8 cellular contexts compared by ENCODE assay signal in the genomic region with DNA sequence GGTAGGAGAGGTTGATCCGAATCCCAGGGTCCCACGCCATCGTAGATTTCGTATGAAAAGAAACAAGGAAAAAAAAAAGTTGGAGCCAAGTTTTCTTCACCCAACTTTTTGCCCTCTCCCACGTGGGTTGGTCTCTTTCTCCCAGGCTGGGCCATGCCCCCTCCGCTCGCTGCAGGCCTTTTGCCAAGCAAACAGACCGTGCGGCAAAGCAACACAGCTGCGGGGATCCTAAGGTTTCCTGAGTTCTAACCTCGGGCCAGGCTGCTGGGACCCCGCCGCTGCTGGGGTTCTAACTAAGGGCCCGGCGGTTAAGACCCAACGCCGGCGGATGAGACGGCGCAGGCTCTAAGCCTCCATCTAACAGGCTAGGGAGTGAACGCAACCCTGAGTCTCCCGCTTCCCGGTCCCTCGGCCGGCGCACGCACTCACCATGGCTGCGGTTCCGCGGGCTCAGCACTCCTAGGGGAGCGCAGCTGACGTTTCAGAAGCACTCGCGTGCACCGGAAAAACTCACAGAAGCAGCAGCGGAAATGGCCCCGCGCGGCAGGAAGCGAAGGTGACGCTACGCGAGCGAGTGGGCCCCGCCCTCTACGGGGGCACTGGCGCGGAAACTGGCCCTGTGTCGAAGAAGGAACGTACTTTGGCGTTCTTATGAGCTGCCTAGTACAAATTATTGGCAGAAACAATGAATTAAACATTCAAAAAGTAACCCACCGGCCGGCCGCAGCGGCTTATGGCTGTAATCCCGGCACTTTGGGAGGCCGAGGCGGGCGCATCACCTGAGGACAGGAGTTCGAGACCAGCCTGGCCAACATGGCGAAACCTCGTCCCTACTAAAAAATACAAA. TPM values are rescaled to one million over a fixed set of nuclear protein-coding genes. Genes with fewer than 3 reads are reported as not detected.
A peak's percentile ranks its signal among the peaks of the same experiment; 100 is the strongest.
DNase-seq lines count a peak whose midpoint lies in the region; ATAC-seq, FAIRE-seq and TF ChIP-seq lines count a peak whose summit lies in the region.

A gene (minus strand): TSS at position 503 of the 847 bp plus-strand sequence. CDS start 71 bp downstream, at position 432.

- no peaks in the 10 kb centered on the region for H3K27me3 Mint-ChIP-seq in T-helper 2 cell treated with Interferon-gamma antibody and Interleukin-4, amounts not matched to agents 5 μg/mL and 100 μg/mL, for 36 hours (ENCODE audit: low read depth)

- peak within 1 kb of the TSS; percentile 94 to 95 for H3K27ac ChIP-seq in right atrium auricular region

- H3K4me3 ChIP-seq in right atrium auricular region, result peak within 1 kb of the TSS; percentile 75 to 76

- H3K27me3 ChIP-seq in right atrium auricular region, result no peaks in the 10 kb centered on the region

- H3K4me1 ChIP-seq in right atrium auricular region, result peaks cover 0 to 23% of the 10 kb centered on the region in 2 donors

- peak; percentile 97 for FAIRE-seq in urothelium cell line (lab: Jason Lieb, UNC)

- H3K36me3 Mint-ChIP-seq in T-helper 2 cell treated with Interferon-gamma antibody and Interleukin-4, amounts not matched to agents 5 μg/mL and 100 μg/mL, for 36 hours (ENCODE audit: low read depth), result peaks cover 3% of the 10 kb centered on the region

- H3K4me3 Mint-ChIP-seq in T-helper 2 cell treated with Interferon-gamma antibody and Interleukin-4, amounts not matched to agents 5 μg/mL and 100 μg/mL, for 36 hours, result peak within 1 kb of the TSS; percentile 93

- peaks cover 3% of the 10 kb centered on the region for H3K36me3 ChIP-seq in right atrium auricular region

- DNase-seq in NCI-H2029 (lab: John Stamatoyannopoulos, UW), result peak; percentile 84
- DNase-seq in T-helper 2 cell treated with Interferon-gamma antibody and Interleukin-4, amounts not matched to agents 5 μg/mL and 100 μg/mL, for 36 hours (ENCODE audit: low spot score), result peak; percentile 92
- peak; percentile 19 to 94 (median 82) for DNase-seq in anterior cingulate cortex (lab: John Stamatoyannopoulos, UW)
- peak; percentile 95 for DNase-seq in right atrium auricular region (ENCODE audit: low spot score)
- DNase-seq in pulmonary artery endothelial cell (ENCODE audit: low read depth, low spot score), result peak; percentile 81
- peak; percentile 94 for DNase-seq in urothelium cell line (ENCODE audit: low spot score)

- H3K9me3 Mint-ChIP-seq in T-helper 2 cell treated with Interferon-gamma antibody and Interleukin-4, amounts not matched to agents 5 μg/mL and 100 μg/mL, for 36 hours, result no peaks in the 10 kb centered on the region

- TF ChIP-seq CTCF in right atrium auricular region (IDR thresholded peaks at IDR 0.05), result peak in 1 of 2 donors; percentile 32

- H3K9me3 ChIP-seq in right atrium auricular region, result no peaks in the 10 kb centered on the region

- peaks cover 18% of the 10 kb centered on the region for H3K4me1 Mint-ChIP-seq in T-helper 2 cell treated with Interferon-gamma antibody and Interleukin-4, amounts not matched to agents 5 μg/mL and 100 μg/mL, for 36 hours (ENCODE audit: low read depth)

- ATAC-seq in GM18502 (IDR thresholded peaks at IDR 0.05; ENCODE audit: poor library complexity, unreplicated experiment), result peak; percentile 87
- ATAC-seq in HG02938 (IDR thresholded peaks at IDR 0.05; ENCODE audit: unreplicated experiment), result peak; percentile 84

- H3K27ac Mint-ChIP-seq in T-helper 2 cell treated with Interferon-gamma antibody and Interleukin-4, amounts not matched to agents 5 μg/mL and 100 μg/mL, for 36 hours, result peak within 1 kb of the TSS; percentile 96

RNA-seq across cellular contexts. Expression of the gene that starts here (rescaled TPM):
- total RNA-seq in right atrium auricular region (100 to 1,000 TPM; 183 to 226 TPM), pulmonary artery endothelial cell (101 and 113 TPM in 2 replicates)

Comparison
In these comparisons a context has a peak if more than half of its experiments do, and no peak if none do; other contexts are left out.
1. Peak in every context shown above with its lines: DNase-seq, ATAC-seq, H3K4me3 ChIP-seq and H3K27ac ChIP-seq.